In genomic region chr4:184359905-184360304, GRCh38 we compare ENCODE assay signal across 16 cellular contexts.
"Had no signal": no experiment of that assay in that cellular context is flagged by ENCODE, and none has a peak within 500 bp of the region (broad histone marks: within the 10 kb centered on the region; RNA-seq: fewer than 3 reads in every experiment).

No MANE protein-coding gene starts in this region.

- H3K4me3 Mint-ChIP-seq: activated naive CD4-positive, alpha-beta T cell treated with anti-CD3 and anti-CD28 coated beads, Interleukin-2, amount 10 ng/mL, durations not matched to agents 7 days and 5 days; activated T-cell treated with anti-CD3 and anti-CD28 coated beads, Interleukin-2, amount 50 U/mL, for 24 hours had no signal

- H3K27me3 Mint-ChIP-seq: activated naive CD4-positive, alpha-beta T cell treated with anti-CD3 and anti-CD28 coated beads, Interleukin-2, amount 10 ng/mL, durations not matched to agents 7 days and 5 days; activated T-cell treated with anti-CD3 and anti-CD28 coated beads, Interleukin-2, amount 50 U/mL, for 24 hours had no signal

- H3K9me3 Mint-ChIP-seq: activated T-cell treated with anti-CD3 and anti-CD28 coated beads, Interleukin-2, amount 50 U/mL, for 24 hours had no signal

- H3K27me3 ChIP-seq: ascending aorta, breast epithelium, neutrophil had no signal

- H3K36me3 Mint-ChIP-seq: activated naive CD4-positive, alpha-beta T cell treated with anti-CD3 and anti-CD28 coated beads, Interleukin-2, amount 10 ng/mL, durations not matched to agents 7 days and 5 days had no signal

- ATAC-seq: esophagus mucosa; stimulated activated naive CD8-positive, alpha-beta T cell treated with anti-CD3 and anti-CD28 coated beads, Interleukin-15, Interleukin-2, amounts not matched to agents 100 U/mL and 50 U/mL, for 24 hours had no signal

- H3K36me3 ChIP-seq: ascending aorta, breast epithelium, neutrophil had no signal

- H3K9me3 ChIP-seq: ascending aorta, breast epithelium, neutrophil had no signal

- DNase-seq: activated CD4-positive, alpha-beta T cell treated with anti-CD3 and anti-CD28 coated beads, Interleukin-2, amount 50 U/mL, for 48 hours; activated naive CD4-positive, alpha-beta T cell treated with anti-CD3 and anti-CD28 coated beads, Interleukin-2, amount 10 ng/mL, durations not matched to agents 7 days and 5 days; activated T-cell treated with anti-CD3 and anti-CD28 coated beads, Interleukin-2, amount 50 U/mL, for 24 hours; glutamatergic neuron; hypothalamus; posterior cingulate gyrus; stimulated activated CD4-positive, alpha-beta T cell treated with anti-CD3 and anti-CD28 coated beads, Interleukin-4, amount 100 ng/mL, for 4 hours; stimulated activated CD8-positive, alpha-beta memory T cell treated with anti-CD3 and anti-CD28 coated beads, Interleukin-4, amount 100 ng/mL, for 48 hours; stimulated activated naive CD8-positive, alpha-beta T cell treated with anti-CD3 and anti-CD28 coated beads, Interleukin-15, Interleukin-2, amounts not matched to agents 100 U/mL and 50 U/mL, for 24 hours; trophoblast cell had no signal

- H3K27ac ChIP-seq: breast epithelium, neutrophil, skin epidermis, VCaP had no signal

- H3K27ac Mint-ChIP-seq: activated naive CD4-positive, alpha-beta T cell treated with anti-CD3 and anti-CD28 coated beads, Interleukin-2, amount 10 ng/mL, durations not matched to agents 7 days and 5 days; activated T-cell treated with anti-CD3 and anti-CD28 coated beads, Interleukin-2, amount 50 U/mL, for 24 hours had no signal

- H3K4me3 ChIP-seq: ascending aorta, breast epithelium, skin epidermis had no signal
